ENCODE assay signal across 1 cellular context in genomic region chr2:27118525-27119329, GRCh38.
TF ChIP-seq lines count a peak whose summit lies in the region.

CGREF1 (minus strand) TSS chr2:27119128; CDS start chr2:27104366, 14,762 bp downstream.

TF ChIP-seq in HepG2, 621 proteins besides CTCF, POLR2A, EP300 and RAD21 (continued from another document and continues in another):
- TF ChIP-seq ZBTB39 (CRISPR knock-in tag; IDR thresholded peaks at IDR 0.05) (0 out of 2 replicates have a peak, but pooled peaks have one; percentile 24), ZNF749 (CRISPR knock-in tag; IDR thresholded peaks at IDR 0.05; ENCODE audit: borderline replicate concordance) (peak; percentile 70; the same call in 1 of the 2 replicates), EZH2 (conservative IDR thresholded peaks at IDR 0.05; ENCODE audit: low read depth, low read length) (no peak), PCBP2 (optimal IDR thresholded peaks at IDR 0.05; ENCODE audit: low read depth, low read length, poor library complexity, severe bottlenecking) (no peak), ZNF746 (CRISPR knock-in tag; IDR thresholded peaks at IDR 0.05) (0 out of 2 replicates have a peak, but pooled peaks have one; percentile 17), ZNF792 (CRISPR knock-in tag; IDR thresholded peaks at IDR 0.05) (no peak; the same call in 1 of the 2 replicates), ZNF12 (CRISPR knock-in tag; IDR thresholded peaks at IDR 0.05) (no peak), ZNF609 (CRISPR knock-in tag; IDR thresholded peaks at IDR 0.05; ENCODE audit: borderline replicate concordance) (peak; percentile 76; the same call in 1 of the 2 replicates), ZNF138 (CRISPR knock-in tag; IDR thresholded peaks at IDR 0.05; ENCODE audit: low read depth) (0 out of 2 replicates have a peak, but pooled peaks have one; percentile 9), MAX (IDR thresholded peaks at IDR 0.05) (peak; percentile 92), POGZ (CRISPR knock-in tag; IDR thresholded peaks at IDR 0.05) (no peak), ZNF329 (CRISPR knock-in tag; IDR thresholded peaks at IDR 0.05; ENCODE audit: low read depth) (0 out of 2 replicates have a peak, but pooled peaks have one; percentile 37), HNRNPUL1 (IDR thresholded peaks at IDR 0.05; ENCODE audit: low read depth, low read length) (no peak), NCOR1 (IDR thresholded peaks at IDR 0.05; ENCODE audit: borderline replicate concordance, low read length) (no peak), ZNF790 (CRISPR knock-in tag; IDR thresholded peaks at IDR 0.05; ENCODE audit: borderline replicate concordance) (peak; percentile 40; the same call in 1 of the 2 replicates), ZNF333 (CRISPR knock-in tag; IDR thresholded peaks at IDR 0.05; ENCODE audit: borderline replicate concordance) (peak; percentile 87; the same call in 1 of the 2 replicates), THAP11 (CRISPR knock-in tag; IDR thresholded peaks at IDR 0.05) (no peak), NBN (conservative IDR thresholded peaks at IDR 0.05) (no peak), POGK (CRISPR knock-in tag; conservative IDR thresholded peaks at IDR 0.05) (0 out of 2 replicates have a peak, but pooled peaks have one; percentile 10), LCORL (IDR thresholded peaks at IDR 0.05) (no peak), LCORL (CRISPR knock-in tag; IDR thresholded peaks at IDR 0.05) (peak; percentile 69; the same call in 1 of the 2 replicates), ETV5 (CRISPR knock-in tag; IDR thresholded peaks at IDR 0.05; ENCODE audit: borderline replicate concordance) (0 out of 2 replicates have a peak, but pooled peaks have one; percentile 13), ZNF282 (IDR thresholded peaks at IDR 0.05; ENCODE audit: partially characterized antibody) (no peak), ZNF558 (CRISPR knock-in tag; IDR thresholded peaks at IDR 0.05; ENCODE audit: borderline replicate concordance) (no peak; the same call in 1 of the 2 replicates), TFDP1 (CRISPR knock-in tag; IDR thresholded peaks at IDR 0.05; ENCODE audit: borderline replicate concordance) (peak; percentile 57; the same call in 1 of the 2 replicates), GFI1 (CRISPR knock-in tag; IDR thresholded peaks at IDR 0.05; ENCODE audit: borderline replicate concordance) (no peak), SKIL (CRISPR knock-in tag; IDR thresholded peaks at IDR 0.05; ENCODE audit: borderline replicate concordance) (0 out of 2 replicates have a peak, but pooled peaks have one; percentile 13), PTBP1 (IDR thresholded peaks at IDR 0.05; ENCODE audit: low read depth, low read length, poor library complexity, severe bottlenecking) (no peak), ZNF556 (CRISPR knock-in tag; IDR thresholded peaks at IDR 0.05; ENCODE audit: borderline replicate concordance) (0 out of 2 replicates have a peak, but pooled peaks have one; percentile 56), IKZF4 (CRISPR knock-in tag; IDR thresholded peaks at IDR 0.05; ENCODE audit: borderline replicate concordance, low read depth, not compliant biosample characterization) (no peak), ZNF33B (CRISPR knock-in tag; IDR thresholded peaks at IDR 0.05) (peak; percentile 71; the same call in 1 of the 2 replicates), ZNF607 (CRISPR knock-in tag; IDR thresholded peaks at IDR 0.05; ENCODE audit: borderline replicate concordance) (0 out of 2 replicates have a peak, but pooled peaks have one; percentile 29), TEAD3 (CRISPR knock-in tag; optimal IDR thresholded peaks at IDR 0.05; ENCODE audit: borderline replicate concordance) (peak; percentile 18), ESRRA (CRISPR knock-in tag; IDR thresholded peaks at IDR 0.05; ENCODE audit: low read depth) (peak; percentile 7; the same call in 1 of the 2 replicates), ZNF574 (CRISPR knock-in tag; IDR thresholded peaks at IDR 0.05) (peak; percentile 38; the same call in 1 of the 2 replicates), SP4 (CRISPR knock-in tag; IDR thresholded peaks at IDR 0.05) (no peak; the same call in 1 of the 2 replicates), CHD4 (IDR thresholded peaks at IDR 0.05; ENCODE audit: borderline replicate concordance, low read length) (no peak), SAFB2 (CRISPR knock-in tag; IDR thresholded peaks at IDR 0.05; ENCODE audit: borderline replicate concordance, low read depth) (no peak; the same call in none of the 2 replicates), ZNF782 (CRISPR knock-in tag; IDR thresholded peaks at IDR 0.05; ENCODE audit: borderline replicate concordance) (peak; percentile 45; the same call in 1 of the 2 replicates), LBX2 (CRISPR knock-in tag; IDR thresholded peaks at IDR 0.05; ENCODE audit: borderline replicate concordance) (0 out of 2 replicates have a peak, but pooled peaks have one; percentile 44), ZMYM4 (CRISPR knock-in tag; IDR thresholded peaks at IDR 0.05) (peak; percentile 39), NFRKB (IDR thresholded peaks at IDR 0.05) (no peak), ZNF768 (CRISPR knock-in tag; IDR thresholded peaks at IDR 0.05) (peak; percentile 35; the same call in 1 of the 2 replicates), ZNF770 (CRISPR knock-in tag; IDR thresholded peaks at IDR 0.05) (peak; percentile 47; the same call in 1 of the 2 replicates), KDM3A (CRISPR knock-in tag; IDR thresholded peaks at IDR 0.05; ENCODE audit: low read depth) (peak; percentile 49; the same call in 1 of the 2 replicates)
